In the genomic region with DNA sequence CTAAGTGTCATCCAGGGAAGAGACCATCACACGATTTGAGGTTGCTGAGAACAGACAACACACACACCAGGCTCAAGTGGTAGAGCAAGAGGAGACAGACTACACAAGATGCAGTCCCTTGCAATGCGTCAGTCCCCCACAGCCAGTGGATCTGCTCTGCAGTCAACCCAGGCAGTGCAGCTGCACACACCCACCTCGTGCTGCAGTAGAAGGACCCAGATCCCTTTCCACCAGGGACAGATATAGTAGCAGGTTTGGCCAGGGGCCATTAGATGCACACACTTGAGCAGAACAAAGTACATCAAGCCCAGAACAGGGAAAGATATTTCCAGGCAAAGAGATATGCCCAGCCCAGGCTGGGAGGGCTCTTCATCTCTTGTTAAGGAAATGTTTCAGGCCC, we compare ENCODE assay signal across 21 cellular contexts.
DNase-seq lines count a peak whose midpoint lies in the region; ATAC-seq and TF ChIP-seq lines count a peak whose summit lies in the region.
"Had no signal": no experiment of that assay in that cellular context is flagged by ENCODE, and none has a peak within 500 bp of the region (broad histone marks: within the 10 kb centered on the region; RNA-seq: fewer than 3 reads in every experiment).

No MANE protein-coding gene starts in this region.

- no peaks in the 10 kb centered on the region for H3K4me1 Mint-ChIP-seq in natural killer cell treated with Interleukin-12 subunit alpha and Interleukin-12 subunit beta and Interleukin-15 and Interleukin-18, amount 100 ng/mL, for 72 hours (ENCODE audit: low read depth in 2 of 2)
- H3K4me1 Mint-ChIP-seq in natural killer cell, result no peaks in the 10 kb centered on the region
- H3K4me1 Mint-ChIP-seq: CD4-positive, alpha-beta memory T cell had no signal

- no peak overlapping the region for H3K27ac Mint-ChIP-seq in natural killer cell treated with Interleukin-12 subunit alpha and Interleukin-12 subunit beta and Interleukin-15 and Interleukin-18, amount 100 ng/mL, for 72 hours
- H3K27ac Mint-ChIP-seq in natural killer cell, result no peak overlapping the region
- H3K27ac Mint-ChIP-seq: CD4-positive, alpha-beta memory T cell had no signal

- TF ChIP-seq CTCF in natural killer cell (IDR thresholded peaks at IDR 0.05), result no peak

- ATAC-seq in natural killer cell treated with Interleukin-12 subunit alpha and Interleukin-12 subunit beta and Interleukin-15 and Interleukin-18, amount 100 ng/mL, for 72 hours, result peak; percentile 33 to 41
- no peak for ATAC-seq in natural killer cell
- peak; percentile 85 to 88 for ATAC-seq in left cardiac atrium
- no peak for ATAC-seq in GM21381 (IDR thresholded peaks at IDR 0.05; ENCODE audit: unreplicated experiment)
- ATAC-seq in HG02981 (IDR thresholded peaks at IDR 0.05; ENCODE audit: unreplicated experiment), result no peak
- ATAC-seq: GM12878, K562, SK-N-SH treated with all-trans-retinoic acid at 6 μM for 48 hours had no signal

- no peaks in the 10 kb centered on the region for H3K36me3 Mint-ChIP-seq in natural killer cell treated with Interleukin-12 subunit alpha and Interleukin-12 subunit beta and Interleukin-15 and Interleukin-18, amount 100 ng/mL, for 72 hours
- no peaks in the 10 kb centered on the region for H3K36me3 Mint-ChIP-seq in natural killer cell
- H3K36me3 Mint-ChIP-seq: CD4-positive, alpha-beta memory T cell had no signal

- peaks cover 3 to 20% of the 10 kb centered on the region in 2 donors for H3K27me3 Mint-ChIP-seq in natural killer cell treated with Interleukin-12 subunit alpha and Interleukin-12 subunit beta and Interleukin-15 and Interleukin-18, amount 100 ng/mL, for 72 hours
- H3K27me3 Mint-ChIP-seq in natural killer cell (ENCODE audit: low read depth in 2 of 2), result peaks cover 0 to 11% of the 10 kb centered on the region in 2 donors
- H3K27me3 Mint-ChIP-seq: CD4-positive, alpha-beta memory T cell had no signal

- no peak for DNase-seq in natural killer cell treated with Interleukin-12 subunit alpha and Interleukin-12 subunit beta and Interleukin-15 and Interleukin-18, amount 100 ng/mL, for 72 hours (ENCODE audit: low spot score)
- no peak for DNase-seq in natural killer cell
- DNase-seq in left cardiac atrium, result peak; percentile 52
- peak in 8 of 10 donors; percentile 67 to 96 (median 80) for DNase-seq in posterior cingulate gyrus
- DNase-seq in NOMO-1 (lab: John Stamatoyannopoulos, UW; ENCODE audit: unreplicated experiment in 2 of 2), result no peak
- no peak for DNase-seq in DMS53 treated with DMSO at 0.1 percent for 48 hours (lab: John Stamatoyannopoulos, UW; ENCODE audit: unreplicated experiment)
- DNase-seq: 8988T; Caco-2; CD4-positive, alpha-beta memory T cell; DMS 273 treated with DMSO at 0.1 percent for 48 hours; DND-41; GM23248; MG63; NCI-H1417; NCI-H1694 treated with DMSO at 0.1 percent for 48 hours; NCI-H2081 treated with DMSO at 0.1 percent for 48 hours had no signal

- no peaks in the 10 kb centered on the region for H3K9me3 Mint-ChIP-seq in natural killer cell treated with Interleukin-12 subunit alpha and Interleukin-12 subunit beta and Interleukin-15 and Interleukin-18, amount 100 ng/mL, for 72 hours
- H3K9me3 Mint-ChIP-seq in natural killer cell, result no peaks in the 10 kb centered on the region

- no peak overlapping the region for H3K4me3 Mint-ChIP-seq in natural killer cell treated with Interleukin-12 subunit alpha and Interleukin-12 subunit beta and Interleukin-15 and Interleukin-18, amount 100 ng/mL, for 72 hours
- H3K4me3 Mint-ChIP-seq in natural killer cell, result no peak overlapping the region
- H3K4me3 Mint-ChIP-seq: CD4-positive, alpha-beta memory T cell had no signal

- intact Hi-C loops in natural killer cell (cut with micrococcal nuclease), result no loop called here
- intact Hi-C loops in left cardiac atrium (cut with DNase I), result no loop called here
- intact Hi-C loops in posterior cingulate gyrus (cut with DNase I), result no loop called here

Comparison
In these comparisons a context has a peak if more than half of its experiments do, and no peak if none do; other contexts are left out.
1. ATAC-seq: peak in natural killer cell treated with Interleukin-12 subunit alpha and Interleukin-12 subunit beta and Interleukin-15 and Interleukin-18, amount 100 ng/mL, for 72 hours (2 of 2) and left cardiac atrium (2 of 2); none in natural killer cell (0 of 3), GM21381 (single experiment) and HG02981 (single experiment).
2. DNase-seq: peak in left cardiac atrium (single experiment) and posterior cingulate gyrus (8 of 10); none in natural killer cell treated with Interleukin-12 subunit alpha and Interleukin-12 subunit beta and Interleukin-15 and Interleukin-18, amount 100 ng/mL, for 72 hours (single experiment), natural killer cell (single experiment), NOMO-1 (0 of 2) and DMS53 treated with DMSO at 0.1 percent for 48 hours (single experiment).